ENCODE assay signal across 33 cellular contexts in genomic region chr4:42915484-42915883, GRCh38. TPM values are rescaled to one million over a fixed set of nuclear protein-coding genes. Genes with fewer than 3 reads are reported as not detected.
DNase-seq lines count a peak whose midpoint lies in the region; ATAC-seq and TF ChIP-seq lines count a peak whose summit lies in the region.
"Had no signal": no experiment of that assay in that cellular context is flagged by ENCODE, and none has a peak within 500 bp of the region (broad histone marks: within the 10 kb centered on the region; RNA-seq: fewer than 3 reads in every experiment).

No MANE protein-coding gene starts in this region.

- no peaks in the 10 kb centered on the region for H3K27me3 Mint-ChIP-seq in stimulated activated naive CD8-positive, alpha-beta T cell treated with anti-CD3 and anti-CD28 coated beads, Interleukin-15, amount 100 ng/mL, for 72 hours

- no peak overlapping the region for H3K4me3 Mint-ChIP-seq in stimulated activated naive CD8-positive, alpha-beta T cell treated with anti-CD3 and anti-CD28 coated beads, Interleukin-15, amount 100 ng/mL, for 72 hours
- H3K4me3 Mint-ChIP-seq: activated naive CD4-positive, alpha-beta T cell treated with anti-CD3 and anti-CD28 coated beads, Interleukin-2, amount 10 ng/mL, durations not matched to agents 7 days and 5 days; CD14-positive monocyte; effector memory CD8-positive, alpha-beta T cell; immature natural killer cell; nephron progenitor cell; T-helper 17 cell had no signal

- DNase-seq in ELR (ENCODE audit: low read depth): peak; percentile 16
- peak; percentile 1 for DNase-seq in SW480 (ENCODE audit: low spot score)
- DNase-seq in occipital lobe (lab: John Stamatoyannopoulos, UW): peak; percentile 38
- no peak for DNase-seq in stimulated activated naive CD8-positive, alpha-beta T cell treated with anti-CD3 and anti-CD28 coated beads, Interleukin-15, amount 100 ng/mL, for 72 hours
- DNase-seq: activated CD4-positive, alpha-beta T cell treated with anti-CD3 and anti-CD28 coated beads for 4 hours; activated naive CD4-positive, alpha-beta T cell treated with anti-CD3 and anti-CD28 coated beads, Interleukin-2, amount 10 ng/mL, durations not matched to agents 7 days and 5 days; activated T-cell treated with anti-CD3 and anti-CD28 coated beads, Interleukin-2, amount 50 U/mL, for 48 hours; amniotic stem cell; colonic mucosa; effector memory CD8-positive, alpha-beta T cell; EL; esophagus squamous epithelium; gastrocnemius medialis; immature natural killer cell; NCI-H1048; NCI-H1930; nephron progenitor cell; pancreas; right cardiac atrium; stimulated activated CD4-positive, alpha-beta T cell treated with anti-CD3 and anti-CD28 coated beads, Interleukin-12 subunit alpha, Interleukin-12 subunit beta, amount 100 ng/mL, for 4 hours; stimulated activated CD4-positive, alpha-beta T cell treated with anti-CD3 and anti-CD28 coated beads, Interleukin-4, amount 100 ng/mL, for 24 hours; stimulated activated naive CD4-positive, alpha-beta T cell; T-helper 17 cell; uterus had no signal

- no peaks in the 10 kb centered on the region for H3K4me1 Mint-ChIP-seq in stimulated activated naive CD8-positive, alpha-beta T cell treated with anti-CD3 and anti-CD28 coated beads, Interleukin-15, amount 100 ng/mL, for 72 hours
- H3K4me1 Mint-ChIP-seq: activated naive CD4-positive, alpha-beta T cell treated with anti-CD3 and anti-CD28 coated beads, Interleukin-2, amount 10 ng/mL, durations not matched to agents 7 days and 5 days; CD14-positive monocyte; immature natural killer cell; nephron progenitor cell; T-helper 17 cell had no signal

- no peaks in the 10 kb centered on the region for H3K9me3 Mint-ChIP-seq in stimulated activated naive CD8-positive, alpha-beta T cell treated with anti-CD3 and anti-CD28 coated beads, Interleukin-15, amount 100 ng/mL, for 72 hours
- H3K9me3 Mint-ChIP-seq: activated naive CD4-positive, alpha-beta T cell treated with anti-CD3 and anti-CD28 coated beads, Interleukin-2, amount 10 ng/mL, durations not matched to agents 7 days and 5 days; effector memory CD8-positive, alpha-beta T cell; nephron progenitor cell had no signal

- TF ChIP-seq EP300 in Ishikawa (IDR thresholded peaks at IDR 0.05; ENCODE audit: borderline replicate concordance): no peak

- TF ChIP-seq RAD21 in Ishikawa (IDR thresholded peaks at IDR 0.05; ENCODE audit: low read depth): no peak

- no peak for ATAC-seq in HG03469 (IDR thresholded peaks at IDR 0.05; ENCODE audit: unreplicated experiment)
- no peak for ATAC-seq in stimulated activated naive CD8-positive, alpha-beta T cell treated with anti-CD3 and anti-CD28 coated beads, Interleukin-15, amount 100 ng/mL, for 72 hours
- ATAC-seq in GM18511 (IDR thresholded peaks at IDR 0.05; ENCODE audit: unreplicated experiment): no peak
- ATAC-seq: effector memory CD8-positive, alpha-beta T cell; gastrocnemius medialis; pancreas; right cardiac atrium; T-helper 17 cell had no signal

- no peak overlapping the region for H3K27ac Mint-ChIP-seq in stimulated activated naive CD8-positive, alpha-beta T cell treated with anti-CD3 and anti-CD28 coated beads, Interleukin-15, amount 100 ng/mL, for 72 hours
- H3K27ac Mint-ChIP-seq: activated naive CD4-positive, alpha-beta T cell treated with anti-CD3 and anti-CD28 coated beads, Interleukin-2, amount 10 ng/mL, durations not matched to agents 7 days and 5 days; effector memory CD8-positive, alpha-beta T cell; immature natural killer cell; nephron progenitor cell; T-helper 17 cell had no signal

TF ChIP-seq in Ishikawa, 13 proteins besides CTCF, POLR2A, EP300 and RAD21:
- TF ChIP-seq NFIC (IDR thresholded peaks at IDR 0.05) (peak; percentile 54), ZBTB7A (IDR thresholded peaks at IDR 0.05; ENCODE audit: low read depth) (no peak), FOXM1 (IDR thresholded peaks at IDR 0.05; ENCODE audit: borderline replicate concordance, low read depth) (no peak)
TF ChIP-seq in Ishikawa: peak in this region for 1.

RNA-seq across cellular contexts. Expression of gene GRXCR1, which starts 23.0 kb away (rescaled TPM):
- total RNA-seq in occipital lobe: not detected
- total RNA-seq: activated CD8-positive, alpha-beta memory T cell treated with anti-CD3 and anti-CD28 coated beads for 36 hours; colonic mucosa; esophagus squamous epithelium; gastrocnemius medialis; hepatocyte; liver; mononuclear cell; pancreas; right cardiac atrium; T-helper 17 cell; thoracic aorta; uterus had no signal

Comparison
In these comparisons a context has a peak if more than half of its experiments do, and no peak if none do; other contexts are left out.
1. DNase-seq: peak in ELR (single experiment), SW480 (single experiment) and occipital lobe (single experiment); none in stimulated activated naive CD8-positive, alpha-beta T cell treated with anti-CD3 and anti-CD28 coated beads, Interleukin-15, amount 100 ng/mL, for 72 hours (0 of 2).